Comparison of ENCODE assay signal across 17 cellular contexts in genomic region chr17:46135879-46136562, GRCh38. TPM values are rescaled to one million over a fixed set of nuclear protein-coding genes. Genes with fewer than 3 reads are reported as not detected.
A peak's percentile ranks its signal among the peaks of the same experiment; 100 is the strongest.
DNase-seq lines count a peak whose midpoint lies in the region; ATAC-seq, FAIRE-seq and TF ChIP-seq lines count a peak whose summit lies in the region.
"Had no signal": no experiment of that assay in that cellular context is flagged by ENCODE, and none has a peak within 500 bp of the region (broad histone marks: within the 10 kb centered on the region; RNA-seq: fewer than 3 reads in every experiment).

No MANE protein-coding gene starts in this region.

- H3K4me3 Mint-ChIP-seq in activated CD8-positive, alpha-beta memory T cell treated with anti-CD3 and anti-CD28 coated beads, Interleukin-2, amount 10 ng/mL, durations not matched to agents 7 days and 5 days, result peak overlapping the region; percentile 3

- no peak overlapping the region for H3K4me2 ChIP-seq in K562 (ENCODE audit: insufficient read depth, low read length)

- no peak for FAIRE-seq in K562 (lab: Jason Lieb, UNC)
- FAIRE-seq: pancreas, RCC 7860 had no signal

- intact Hi-C loops in K562 (cut with micrococcal nuclease) (no loop called here), psoas muscle (cut with DNase I) (no loop called here), vagina (cut with DNase I) (no loop called here)

- TF ChIP-seq CTCF in K562 (IDR thresholded peaks at IDR 0.05 in 2 of 3, conservative IDR thresholded peaks at IDR 0.05 in 1 of 3; ENCODE audit: insufficient read depth in 2 of 3, low read depth in 1 of 3, low read length in 3 of 3) (no peak), psoas muscle (IDR thresholded peaks at IDR 0.05) (no peak), vagina (IDR thresholded peaks at IDR 0.05) (no peak)

- H2AFZ ChIP-seq in K562 (ENCODE audit: low read depth, low read length), result no peak overlapping the region

- H3K27ac ChIP-seq in K562 (ENCODE audit: extremely low read depth, low read depth, low read length) (no peak overlapping the region), psoas muscle (peak overlapping the region; percentile 37), vagina (no peak overlapping the region)
- H3K27ac ChIP-seq: body of pancreas, pancreas, tibial nerve had no signal

- peak; percentile 82 for ATAC-seq in activated CD8-positive, alpha-beta memory T cell treated with anti-CD3 and anti-CD28 coated beads, Interleukin-2, amount 10 ng/mL, durations not matched to agents 7 days and 5 days
- ATAC-seq in K562 (no peak), psoas muscle (no peak), GM18873 (IDR thresholded peaks at IDR 0.05; ENCODE audit: low FRiP score, unreplicated experiment) (no peak)
- ATAC-seq: activated CD4-positive, CD25-positive, alpha-beta regulatory T cell treated with anti-CD3 and anti-CD28 coated beads, Interleukin-2, amount 50 U/mL, for 24 hours; body of pancreas; HCT116 had no signal

- CTCF ChIA-PET in activated CD8-positive, alpha-beta memory T cell treated with anti-CD3 and anti-CD28 coated beads, Interleukin-2, amount 10 ng/mL, durations not matched to agents 7 days and 5 days (lab: Charles Lee), result interaction anchor here (0.5 to 2.3 kb wide), 4 partner anchors 11 to 62 kb away, joined by 3 to 7 read pairs (median 4); partner anchors contain the start of gene KANSL1
- CTCF ChIA-PET in K562 (lab: Yijun Ruan, JAX; ENCODE audit: low intra/inter-chr PET ratio), result no interaction called here

- peaks cover 100% of the 10 kb centered on the region for H3K79me2 ChIP-seq in K562 (ENCODE audit: control insufficient read depth, insufficient read depth, low read length)

- H3K36me3 Mint-ChIP-seq in activated CD8-positive, alpha-beta memory T cell treated with anti-CD3 and anti-CD28 coated beads, Interleukin-2, amount 10 ng/mL, durations not matched to agents 7 days and 5 days, result peaks cover 23% of the 10 kb centered on the region

- H3K9me3 ChIP-seq in K562 (replicated peaks; ENCODE audit: control insufficient read depth, insufficient read depth, low read depth, low read length) (no peaks in the 10 kb centered on the region), psoas muscle (no peaks in the 10 kb centered on the region), vagina (no peaks in the 10 kb centered on the region)
- H3K9me3 ChIP-seq: body of pancreas, pancreas, tibial nerve had no signal

- H3K4me3 ChIP-seq in K562 (no peak overlapping the region), psoas muscle (no peak overlapping the region), vagina (no peak overlapping the region)
- H3K4me3 ChIP-seq: body of pancreas, pancreas, tibial nerve had no signal

- TF ChIP-seq RAD21 in K562 (CRISPR knock-in tag; conservative IDR thresholded peaks at IDR 0.05 in 1 of 2, IDR thresholded peaks at IDR 0.05 in 1 of 2), result no peak

- H3K36me3 ChIP-seq in K562 (ENCODE audit: control insufficient read depth, insufficient read depth, low read length) (peaks cover 14% of the 10 kb centered on the region), psoas muscle (ENCODE audit: insufficient read depth in 1 of 2, low read depth in 1 of 2) (no peaks in the 10 kb centered on the region), vagina (no peaks in the 10 kb centered on the region)
- H3K36me3 ChIP-seq: pancreas, tibial nerve had no signal

- BruUV-seq in K562 (replicated peaks; lab: Mats Ljungman, UMichigan), result no TSS peak

- peaks cover 3% of the 10 kb centered on the region for H3K9me1 ChIP-seq in K562 (ENCODE audit: control insufficient read depth, insufficient read depth, low read length)

- in situ Hi-C loops in K562 (cut with MboI), result no loop called here

- TF ChIP-seq EP300 in K562 (IDR thresholded peaks at IDR 0.05; ENCODE audit: low read length), result no peak

- peak overlapping the region; percentile 73 for H3K27ac Mint-ChIP-seq in activated CD8-positive, alpha-beta memory T cell treated with anti-CD3 and anti-CD28 coated beads, Interleukin-2, amount 10 ng/mL, durations not matched to agents 7 days and 5 days

- H3K27me3 ChIP-seq in K562 (ENCODE audit: control insufficient read depth in 2 of 2, insufficient read depth in 2 of 2, low read length in 2 of 2) (no peaks in the 10 kb centered on the region), psoas muscle (ENCODE audit: insufficient read depth in 3 of 3, low read length in 2 of 3) (no peaks in the 10 kb centered on the region), vagina (no peaks in the 10 kb centered on the region)
- H3K27me3 ChIP-seq: body of pancreas, pancreas, tibial nerve had no signal

- no peaks in the 10 kb centered on the region; a peak in 2 of 5 replicates for H3K4me1 ChIP-seq in K562 (replicated peaks in 1 of 2; ENCODE audit: control insufficient read depth in 2 of 2, insufficient read depth in 2 of 2, low read length in 2 of 2)
- H3K4me1 ChIP-seq in psoas muscle, result peaks cover 87% of the 10 kb centered on the region
- peaks cover 81% of the 10 kb centered on the region for H3K4me1 ChIP-seq in vagina

- no peaks in the 10 kb centered on the region for H3K9me3 Mint-ChIP-seq in activated CD8-positive, alpha-beta memory T cell treated with anti-CD3 and anti-CD28 coated beads, Interleukin-2, amount 10 ng/mL, durations not matched to agents 7 days and 5 days (ENCODE audit: low read depth)

- DNase-seq in activated CD8-positive, alpha-beta memory T cell treated with anti-CD3 and anti-CD28 coated beads, Interleukin-2, amount 10 ng/mL, durations not matched to agents 7 days and 5 days, result no peak
- no peak for DNase-seq in activated CD8-positive, alpha-beta memory T cell treated with anti-CD3 and anti-CD28 coated beads, Interleukin-2, amount 50 U/mL, for 48 hours
- DNase-seq in LHCN-M2 (ENCODE audit: low read depth) (peak; percentile 42), K562 (ENCODE audit: extremely low read depth in 1 of 4, low spot score in 3 of 4) (no peak), psoas muscle (no peak), vagina (ENCODE audit: extremely low spot score in 2 of 2) (no peak)
- no peak for DNase-seq in central memory CD4-positive, alpha-beta T cell
- DNase-seq: ACHN, body of pancreas, kidney glomerular epithelial cell, NCI-H2081, pancreas had no signal

- TF ChIP-seq POLR2A in K562 (conservative IDR thresholded peaks at IDR 0.05), result no peak
- TF ChIP-seq POLR2A in vagina (IDR thresholded peaks at IDR 0.05), result no peak

- no peaks in the 10 kb centered on the region for H3K27me3 Mint-ChIP-seq in activated CD8-positive, alpha-beta memory T cell treated with anti-CD3 and anti-CD28 coated beads, Interleukin-2, amount 10 ng/mL, durations not matched to agents 7 days and 5 days

- no peak overlapping the region for H3K9ac ChIP-seq in K562 (ENCODE audit: insufficient read depth in 1 of 2, low read depth in 2 of 2, low read length in 2 of 2)

- peaks cover 25% of the 10 kb centered on the region for H4K20me1 ChIP-seq in K562 (replicated peaks; ENCODE audit: control insufficient read depth, insufficient read depth, low read length)

- WGBS in K562 (ENCODE audit: insufficient coverage, low coverage, missing lambda C conversion rate), result 86% methylated on average over 3 of the region's 3 CpGs
- WGBS in psoas muscle, 3 donors, result 30 to 65% (median 35%) methylated on average over 3 of the region's 3 CpGs

- peaks cover 59% of the 10 kb centered on the region for H3K4me1 Mint-ChIP-seq in activated CD8-positive, alpha-beta memory T cell treated with anti-CD3 and anti-CD28 coated beads, Interleukin-2, amount 10 ng/mL, durations not matched to agents 7 days and 5 days

- POLR2A ChIA-PET in K562 (lab: Yijun Ruan, JAX), result interaction anchor here (1.1 kb wide), 2 partner anchors 9 to 10 kb away, joined by 3 to 4 read pairs; no protein-coding TSS in a partner anchor

TF ChIP-seq in K562, 482 proteins besides CTCF, POLR2A, EP300 and RAD21:
- no peak for TF ChIP-seq TRIM24 (IDR thresholded peaks at IDR 0.05)
- no peak for TF ChIP-seq ASH1L (IDR thresholded peaks at IDR 0.05; ENCODE audit: borderline replicate concordance, low read depth, partially characterized antibody)
- TF ChIP-seq ZNF3 (CRISPR knock-in tag; IDR thresholded peaks at IDR 0.05), result 0 out of 2 replicates have a peak, but pooled peaks have one; percentile 14
- TF ChIP-seq MAZ (CRISPR knock-in tag; conservative IDR thresholded peaks at IDR 0.05 in 1 of 2, IDR thresholded peaks at IDR 0.05 in 1 of 2), result no peak
- no peak for TF ChIP-seq CREB1 (IDR thresholded peaks at IDR 0.05)
- no peak for TF ChIP-seq CREB1 (CRISPR knock-in tag; IDR thresholded peaks at IDR 0.05)

RNA-seq across cellular contexts. Expression of gene KANSL1, which starts 57.2 kb away (rescaled TPM):
- 100 to 1,000 TPM in 1 of 2 experiments, 10 to 100 TPM in 1; 85.7 to 132 TPM for total RNA-seq in activated CD8-positive, alpha-beta memory T cell treated with anti-CD3 and anti-CD28 coated beads, Interleukin-2, amount 10 ng/mL, durations not matched to agents 7 days and 5 days
- 16.5 and 26.3 TPM in 2 replicates for total RNA-seq in LHCN-M2 (2014; rRNA removed)
- 7.6 TPM for polyA plus RNA-seq in LHCN-M2 (2012)
- 361 and 617 TPM in 2 replicates for total RNA-seq in K562 (2011; cell fraction: chromatin; rRNA removed; ENCODE audit: low replicate concordance)
- 177 and 226 TPM in 2 replicates for total RNA-seq in K562 (2011; cell fraction: nucleolus; rRNA removed)
- 302 and 371 TPM in 2 replicates for total RNA-seq in K562 (2011; cell fraction: nucleoplasm; rRNA removed)
- total RNA-seq in K562 (2014; rRNA removed), result 30.5 and 34.6 TPM in 2 replicates
- total RNA-seq in K562 (2014; rRNA removed; fragmentation: Illumina TruSeq; extraction: Trizol), result 44.4 and 53.2 TPM in 2 replicates
- total RNA-seq in K562 (2015; rRNA removed; fragmentation: Illumina TruSeq; extraction: Trizol), result 43.8 and 44.0 TPM in 2 replicates
- 49.3 and 55.4 TPM in 2 replicates for total RNA-seq in K562 (2021)
- polyA plus RNA-seq in K562 (2011; rRNA removed), result 22.4 and 25.8 TPM in 2 replicates
- polyA plus RNA-seq in K562 (2011; cell fraction: cytosol; rRNA removed), result 10.5 and 22.5 TPM in 2 replicates
- 79.8 and 89.1 TPM in 2 replicates for polyA plus RNA-seq in K562 (2011; cell fraction: nucleus; rRNA removed)
- polyA plus RNA-seq in K562 (2012), result 17.0 and 24.8 TPM in 2 replicates
- polyA plus RNA-seq in K562 (2014; fragmentation: Illumina TruSeq; extraction: Trizol), result 22.9 and 25.5 TPM in 2 replicates
- polyA plus RNA-seq in K562 (2014; fragmentation: Nextera tagmentation; extraction: Ambion mirVana), result 1 to 10 TPM; 3.6 to 6.9 TPM
- 22.0 and 31.8 TPM in 2 replicates for polyA plus RNA-seq in K562 (2014; rRNA removed)
- polyA minus RNA-seq in K562 (2011; rRNA and poly(A)+ RNA removed), result 144 and 185 TPM in 2 replicates
- polyA minus RNA-seq in K562 (2011; cell fraction: cytosol; rRNA and poly(A)+ RNA removed), result 47.2 and 57.3 TPM in 2 replicates
- 115 and 196 TPM in 2 replicates for polyA minus RNA-seq in K562 (2011; cell fraction: nucleus; rRNA and poly(A)+ RNA removed)
- 10 to 100 TPM; 25.8 to 37.5 (median 34.1) TPM for total RNA-seq in psoas muscle
- 10 to 100 TPM in 1 of 3 donors, 1 to 10 TPM in 2; 6.9 to 15.3 (median 9.8) TPM for polyA plus RNA-seq in psoas muscle
- 122 TPM for total RNA-seq in vagina
